14 cellular contexts compared by ENCODE assay signal in the genomic region with DNA sequence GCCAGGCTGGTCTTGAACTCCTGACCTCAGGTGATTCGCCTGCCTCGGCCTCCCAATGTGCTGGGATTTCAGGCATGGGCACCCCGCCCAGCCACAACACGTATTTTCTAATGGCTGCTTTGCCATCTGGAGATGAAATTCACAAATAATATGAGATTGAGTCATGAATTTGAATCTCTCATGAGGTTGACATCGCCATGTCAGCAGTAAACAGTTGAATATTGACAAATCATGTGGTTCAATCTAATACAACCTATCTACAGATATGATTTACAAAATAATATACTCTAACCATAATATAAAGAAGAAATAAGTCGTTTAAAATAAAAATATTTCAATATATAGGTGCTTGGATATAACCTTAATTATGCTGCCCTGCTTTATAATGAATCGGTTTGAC. TPM values are rescaled to one million over a fixed set of nuclear protein-coding genes. Genes with fewer than 3 reads are reported as not detected.
A peak's percentile ranks its signal among the peaks of the same experiment; 100 is the strongest.
DNase-seq lines count a peak whose midpoint lies in the region; ATAC-seq, FAIRE-seq and TF ChIP-seq lines count a peak whose summit lies in the region.
"Had no signal": no experiment of that assay in that cellular context is flagged by ENCODE, and none has a peak within 500 bp of the region (broad histone marks: within the 10 kb centered on the region; RNA-seq: fewer than 3 reads in every experiment).

No MANE protein-coding gene starts in this region.

- CTCF ChIA-PET in HepG2 (lab: Yijun Ruan, JAX; ENCODE audit: low intra/inter-chr PET ratio, low total read pairs) (no interaction called here), K562 (lab: Yijun Ruan, JAX; ENCODE audit: low intra/inter-chr PET ratio) (interaction anchor here (1.9 to 2.6 kb wide), 2 partner anchors 42 to 321 kb away, joined by 7 to 16 read pairs; a partner anchor contains a TSS)

- no peak overlapping the region for H3K4me3 ChIP-seq in HepG2 (replicated peaks in 1 of 3; ENCODE audit: insufficient read depth in 1 of 3, low read depth in 2 of 3, low read length in 3 of 3)
- H3K4me3 ChIP-seq in right lobe of liver, result no peak overlapping the region
- no peak overlapping the region for H3K4me3 ChIP-seq in K562
- H3K4me3 ChIP-seq in kidney (ENCODE audit: low read length in 2 of 2), result no peak overlapping the region
- H3K4me3 ChIP-seq: GM23338 had no signal

- FAIRE-seq in HepG2 (lab: Jason Lieb, UNC) (no peak), K562 (lab: Jason Lieb, UNC) (no peak), kidney (lab: Jason Lieb, UNC) (no peak)

- ATAC-seq in HepG2 (no peak), right lobe of liver (no peak), K562 (no peak), GM18867 (IDR thresholded peaks at IDR 0.05; ENCODE audit: unreplicated experiment) (no peak)
- ATAC-seq: GM23338 had no signal

- intact Hi-C loops in HepG2 (cut with micrococcal nuclease; ENCODE audit: unreplicated experiment), result no loop called here
- intact Hi-C loops in right lobe of liver (cut with DNase I), result loop anchor here in 1 of 2 donors (10.0 kb wide), 1 partner anchor 325 kb away; no protein-coding TSS in a partner anchor
- intact Hi-C loops in K562 (cut with micrococcal nuclease), result loop anchor here (2.0 kb wide), 2 partner anchors 127 to 323 kb away; no protein-coding TSS in a partner anchor
- intact Hi-C loops in kidney (cut with DNase I), result no loop called here

- no peak overlapping the region for H3K27ac ChIP-seq in HepG2 (ENCODE audit: extremely low read length, insufficient read depth, low read length)
- H3K27ac ChIP-seq in right lobe of liver, result no peak overlapping the region
- no peak overlapping the region for H3K27ac ChIP-seq in K562 (ENCODE audit: extremely low read depth, low read depth, low read length)
- no peak overlapping the region for H3K27ac ChIP-seq in kidney (ENCODE audit: low read depth in 2 of 2, low read length in 2 of 2)
- H3K27ac ChIP-seq: C4-2B had no signal

- peaks cover 0 to 1% of the 10 kb centered on the region in 2 experiments; a peak in 2 of 5 replicates for H3K36me3 ChIP-seq in HepG2 (replicated peaks in 1 of 2; ENCODE audit: control insufficient read depth in 1 of 2, insufficient read depth in 2 of 2, low read length in 2 of 2)
- no peaks in the 10 kb centered on the region for H3K36me3 ChIP-seq in right lobe of liver
- no peaks in the 10 kb centered on the region for H3K36me3 ChIP-seq in K562 (ENCODE audit: control insufficient read depth, insufficient read depth, low read length)
- peaks cover 0 to 3% of the 10 kb centered on the region in 2 donors for H3K36me3 ChIP-seq in kidney (ENCODE audit: control insufficient read depth in 1 of 2, insufficient read depth in 2 of 2, low read length in 2 of 2)
- H3K36me3 ChIP-seq: BE2C had no signal

- 76% methylated on average over 7 of the region's 7 CpGs for WGBS in HepG2 (ENCODE audit: low lambda C conversion rate)
- 65% methylated on average over 7 of the region's 7 CpGs for WGBS in right lobe of liver (ENCODE audit: insufficient coverage, low coverage, low lambda C conversion rate, missing lambda C conversion rate)
- WGBS in K562 (ENCODE audit: insufficient coverage, low coverage, missing lambda C conversion rate), result 2% methylated on average over 7 of the region's 7 CpGs

- POLR2A ChIA-PET in HepG2 (lab: Yijun Ruan, JAX) (no interaction called here), K562 (lab: Yijun Ruan, JAX) (interaction anchor here (1.0 kb wide), 1 partner anchor 40 kb away, joined by 3 read pairs; no protein-coding TSS in a partner anchor)

- H3K4me2 ChIP-seq in HepG2 (ENCODE audit: low read depth, low read length) (no peak overlapping the region), K562 (ENCODE audit: insufficient read depth, low read length) (no peak overlapping the region)
- H3K4me2 ChIP-seq: GM23338 had no signal

- H3K9me3 ChIP-seq in HepG2 (ENCODE audit: low read length) (no peaks in the 10 kb centered on the region), right lobe of liver (no peaks in the 10 kb centered on the region), K562 (replicated peaks; ENCODE audit: control insufficient read depth, insufficient read depth, low read depth, low read length) (no peaks in the 10 kb centered on the region), kidney (ENCODE audit: control insufficient read depth in 1 of 2, low read length in 2 of 2) (no peaks in the 10 kb centered on the region)
- H3K9me3 ChIP-seq: BE2C had no signal

- TF ChIP-seq RAD21 in HepG2 (CRISPR knock-in tag; IDR thresholded peaks at IDR 0.05) (no peak), K562 (CRISPR knock-in tag; conservative IDR thresholded peaks at IDR 0.05 in 1 of 2, IDR thresholded peaks at IDR 0.05 in 1 of 2) (no peak)

- H3K79me2 ChIP-seq in HepG2 (ENCODE audit: insufficient read depth, low read length), result no peaks in the 10 kb centered on the region
- H3K79me2 ChIP-seq in K562 (ENCODE audit: control insufficient read depth, insufficient read depth, low read length), result no peaks in the 10 kb centered on the region

- BruUV-seq in HepG2 (replicated peaks; lab: Mats Ljungman, UMichigan) (no TSS peak), K562 (replicated peaks; lab: Mats Ljungman, UMichigan) (no TSS peak)

- H2AFZ ChIP-seq in HepG2 (ENCODE audit: low read length), result no peak overlapping the region
- no peak overlapping the region for H2AFZ ChIP-seq in K562 (ENCODE audit: low read depth, low read length)
- H2AFZ ChIP-seq: GM23338 had no signal

- TF ChIP-seq CTCF in HepG2 (CRISPR knock-in tag; IDR thresholded peaks at IDR 0.05) (no peak), right lobe of liver (IDR thresholded peaks at IDR 0.05) (no peak), K562 (IDR thresholded peaks at IDR 0.05 in 2 of 3, conservative IDR thresholded peaks at IDR 0.05 in 1 of 3; ENCODE audit: insufficient read depth in 2 of 3, low read depth in 1 of 3, low read length in 3 of 3) (no peak), kidney (IDR thresholded peaks at IDR 0.05; ENCODE audit: borderline replicate concordance, extremely low read depth, insufficient read depth) (no peak)

- H3K27me3 ChIP-seq in HepG2 (ENCODE audit: control insufficient read depth in 1 of 2, insufficient read depth in 2 of 2, low read length in 2 of 2) (no peaks in the 10 kb centered on the region), right lobe of liver (no peaks in the 10 kb centered on the region), K562 (ENCODE audit: control insufficient read depth in 2 of 2, insufficient read depth in 2 of 2, low read length in 2 of 2) (peaks cover 36 to 69% of the 10 kb centered on the region in 2 experiments; a peak in 4 of 5 replicates)
- H3K27me3 ChIP-seq: BE2C had no signal

- no peaks in the 10 kb centered on the region for H3K9me1 ChIP-seq in K562 (ENCODE audit: control insufficient read depth, insufficient read depth, low read length)

- H4K20me1 ChIP-seq in HepG2 (ENCODE audit: insufficient read depth, low read length) (no peaks in the 10 kb centered on the region), K562 (replicated peaks; ENCODE audit: control insufficient read depth, insufficient read depth, low read length) (0 out of 2 replicates have a peak, but pooled peaks cover 10% of the 10 kb centered on the region)

- DNase-seq in HepG2 (ENCODE audit: low spot score), result no peak
- no peak for DNase-seq in right lobe of liver
- DNase-seq in K562 (ENCODE audit: extremely low read depth in 1 of 4, low spot score in 3 of 4), result no peak
- DNase-seq in kidney, result peak; percentile 12
- no peak for DNase-seq in COR-L47 (lab: John Stamatoyannopoulos, UW)
- no peak for DNase-seq in stimulated activated CD4-positive, alpha-beta T cell treated with anti-CD3 and anti-CD28 coated beads, Interleukin-4, amount 100 ng/mL, for 4 hours
- no peak for DNase-seq in DMS79 (lab: John Stamatoyannopoulos, UW)
- DNase-seq: BE2C, GF-D8, H7 had no signal

- no peak overlapping the region for H3K9ac ChIP-seq in HepG2 (ENCODE audit: insufficient read depth, low read depth, low read length)
- no peak overlapping the region for H3K9ac ChIP-seq in K562 (ENCODE audit: insufficient read depth in 1 of 2, low read depth in 2 of 2, low read length in 2 of 2)
- no peak overlapping the region for H3K9ac ChIP-seq in kidney (ENCODE audit: low read length in 2 of 2)

- TF ChIP-seq POLR2A in HepG2 (IDR thresholded peaks at IDR 0.05; ENCODE audit: insufficient read depth in 1 of 2, low read depth in 2 of 2, low read length in 2 of 2) (no peak), right lobe of liver (IDR thresholded peaks at IDR 0.05) (no peak), K562 (conservative IDR thresholded peaks at IDR 0.05) (no peak)

- H3K4me1 ChIP-seq in HepG2 (ENCODE audit: insufficient read depth, low read length), result peaks cover 1% of the 10 kb centered on the region; the same call in 1 of the 2 replicates
- H3K4me1 ChIP-seq in right lobe of liver, result no peaks in the 10 kb centered on the region
- no peaks in the 10 kb centered on the region; a peak in 1 of 5 replicates for H3K4me1 ChIP-seq in K562 (replicated peaks in 1 of 2; ENCODE audit: control insufficient read depth in 2 of 2, insufficient read depth in 2 of 2, low read length in 2 of 2)
- no peaks in the 10 kb centered on the region for H3K4me1 ChIP-seq in kidney (ENCODE audit: control insufficient read depth in 1 of 2, insufficient read depth in 1 of 2, low read depth in 1 of 2, low read length in 2 of 2)
- H3K4me1 ChIP-seq: BE2C had no signal

- in situ Hi-C loops in HepG2 (cut with HindIII; ENCODE audit: extremely low pct_ligation_motif_present, low pct_unique_long_range_greater_than_20kb) (loop anchor here (5.0 to 10.0 kb wide), 2 partner anchors 37 to 325 kb away; no protein-coding TSS in a partner anchor), K562 (cut with MboI) (no loop called here)

- TF ChIP-seq EP300 in HepG2 (IDR thresholded peaks at IDR 0.05; ENCODE audit: low read depth in 2 of 2, low read length in 2 of 2), result no peak
- no peak for TF ChIP-seq EP300 in HepG2 (CRISPR knock-in tag; IDR thresholded peaks at IDR 0.05; ENCODE audit: borderline replicate concordance)
- no peak for TF ChIP-seq EP300 in K562 (IDR thresholded peaks at IDR 0.05; ENCODE audit: low read length)

RNA-seq across cellular contexts. Expression of a gene that starts 42.1 kb away (rescaled TPM):
- total RNA-seq in HepG2 (2016; rRNA removed; fragmentation: Illumina TruSeq; extraction: Trizol), result 15.3 and 16.5 TPM in 2 replicates
- total RNA-seq in HepG2 (2016; cell fraction: cytosol; rRNA removed; fragmentation: Illumina TruSeq; extraction: Trizol; ENCODE audit: low read depth), result 4.1 and 5.6 TPM in 2 replicates
- 13.4 and 15.6 TPM in 2 replicates for total RNA-seq in HepG2 (2016; cell fraction: insoluble cytoplasmic fraction; rRNA removed; fragmentation: Illumina TruSeq; extraction: Trizol)
- 13.7 and 13.8 TPM in 2 replicates for total RNA-seq in HepG2 (2016; cell fraction: membrane; rRNA removed; fragmentation: Illumina TruSeq; extraction: Trizol)
- total RNA-seq in HepG2 (2016; cell fraction: nucleus; rRNA removed; fragmentation: Illumina TruSeq; extraction: Trizol), result 8.9 and 12.1 TPM in 2 replicates
- 5.8 and 7.9 TPM in 2 replicates for polyA plus RNA-seq in HepG2 (2011; rRNA removed)
- 5.4 and 6.0 TPM in 2 replicates for polyA plus RNA-seq in HepG2 (2011; cell fraction: cytosol; rRNA removed)
- 11.3 and 13.5 TPM in 2 replicates for polyA plus RNA-seq in HepG2 (2011; cell fraction: nucleus; rRNA removed)
- polyA plus RNA-seq in HepG2 (2012), result 16.0 TPM in 2 replicates
- 2.4 TPM in 2 replicates for polyA plus RNA-seq in HepG2 (2016; cell fraction: cytosol; fragmentation: Illumina TruSeq; extraction: Trizol; ENCODE audit: low read depth)
- polyA plus RNA-seq in HepG2 (2016; cell fraction: insoluble cytoplasmic fraction; fragmentation: Illumina TruSeq; extraction: Trizol; ENCODE audit: low read depth), result 13.0 and 14.7 TPM in 2 replicates
- polyA plus RNA-seq in HepG2 (2016; cell fraction: membrane; fragmentation: Illumina TruSeq; extraction: Trizol; ENCODE audit: low read depth), result 8.0 and 8.5 TPM in 2 replicates
- polyA plus RNA-seq in HepG2 (2016; cell fraction: nucleus; fragmentation: Illumina TruSeq; extraction: Trizol; ENCODE audit: insufficient read depth, low read depth), result 19.4 and 21.7 TPM in 2 replicates
- 0.14 and 8.4 TPM in 2 replicates for polyA minus RNA-seq in HepG2 (2011; rRNA and poly(A)+ RNA removed; ENCODE audit: low replicate concordance)
- 3.6 and 4.5 TPM in 2 replicates for polyA minus RNA-seq in HepG2 (2011; cell fraction: cytosol; rRNA and poly(A)+ RNA removed)
- 10.2 and 12.6 TPM in 2 replicates for polyA minus RNA-seq in HepG2 (2011; cell fraction: nucleus; rRNA and poly(A)+ RNA removed)
- under 1 TPM; 0.04 to 0.37 (median 0.13) TPM for total RNA-seq in right lobe of liver
- 0.09 TPM in 1 of 2 replicates, not detected in the other for total RNA-seq in K562 (2011; cell fraction: chromatin; rRNA removed; ENCODE audit: low replicate concordance)
- total RNA-seq in K562 (2011; cell fraction: nucleolus; rRNA removed), result not detected in 2 replicates
- not detected in 2 replicates for total RNA-seq in K562 (2011; cell fraction: nucleoplasm; rRNA removed)
- total RNA-seq in K562 (2014; rRNA removed), result not detected in 2 replicates
- not detected in 2 replicates for total RNA-seq in K562 (2014; rRNA removed; fragmentation: Illumina TruSeq; extraction: Trizol)
- not detected in 2 replicates for total RNA-seq in K562 (2015; rRNA removed; fragmentation: Illumina TruSeq; extraction: Trizol)
- not detected in 2 replicates for total RNA-seq in K562 (2021)
- 0.01 TPM in 1 of 2 replicates, not detected in the other for polyA plus RNA-seq in K562 (2011; rRNA removed)
- not detected in 2 replicates for polyA plus RNA-seq in K562 (2011; cell fraction: cytosol; rRNA removed)
- 0.03 and 0.06 TPM in 2 replicates for polyA plus RNA-seq in K562 (2011; cell fraction: nucleus; rRNA removed)
- polyA plus RNA-seq in K562 (2012), result 0.06 TPM in 1 of 2 replicates, not detected in the other
- not detected in 2 replicates for polyA plus RNA-seq in K562 (2014; fragmentation: Illumina TruSeq; extraction: Trizol)
- not detected for polyA plus RNA-seq in K562 (2014; fragmentation: Nextera tagmentation; extraction: Ambion mirVana)
- polyA plus RNA-seq in K562 (2014; rRNA removed), result not detected in 2 replicates
- polyA minus RNA-seq in K562 (2011; rRNA and poly(A)+ RNA removed), result 0.11 TPM in 1 of 2 replicates, not detected in the other
- polyA minus RNA-seq in K562 (2011; cell fraction: cytosol; rRNA and poly(A)+ RNA removed), result not detected in 2 replicates
- polyA minus RNA-seq in K562 (2011; cell fraction: nucleus; rRNA and poly(A)+ RNA removed), result not detected in 2 replicates
- 13.5 TPM for total RNA-seq in kidney
- polyA plus RNA-seq in kidney (ENCODE audit: insufficient read depth, low read depth, low replicate concordance), result 20.5 TPM
- total RNA-seq: CD4-positive, alpha-beta memory T cell; GM23338 had no signal
- polyA plus RNA-seq: CD4-positive, alpha-beta memory T cell; GM23338 had no signal
